Comparison of ENCODE assay signal across 25 cellular contexts in the genomic region with DNA sequence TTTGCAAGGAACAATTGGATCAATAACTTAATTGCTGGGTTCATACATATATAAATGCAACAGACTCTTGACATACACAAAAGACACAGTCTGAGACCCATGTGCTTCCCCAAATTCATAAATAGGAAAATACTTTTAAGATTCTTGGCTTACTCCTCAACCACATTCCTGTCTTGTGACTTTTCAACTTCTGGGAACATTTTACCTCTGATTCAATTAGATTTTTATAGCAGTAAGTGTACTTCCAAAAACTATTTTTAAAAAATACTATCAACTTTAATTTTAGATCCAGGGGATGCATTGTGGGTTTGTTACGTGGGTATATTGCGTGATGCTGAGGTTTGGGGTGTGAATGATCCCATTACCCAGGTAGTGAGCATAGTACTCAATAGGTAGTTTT.
"Had no signal": no experiment of that assay in that cellular context is flagged by ENCODE, and none has a peak within 500 bp of the region (broad histone marks: within the 10 kb centered on the region; RNA-seq: fewer than 3 reads in every experiment).

No MANE protein-coding gene starts in this region.

- H3K27me3 ChIP-seq: neutrophil, sigmoid colon, suprapubic skin, transverse colon had no signal

- H3K9me3 ChIP-seq: mucosa of descending colon, neutrophil, sigmoid colon, suprapubic skin, transverse colon had no signal

- DNase-seq: activated CD4-positive, alpha-beta memory T cell treated with anti-CD3 and anti-CD28 coated beads, Interleukin-2, amount 10 ng/mL, durations not matched to agents 7 days and 5 days; activated CD4-positive, alpha-beta T cell treated with anti-CD3 and anti-CD28 coated beads for 4 hours; activated gamma-delta T cell treated with Interleukin-2 at 50 U/mL for 16 hours; activated naive CD4-positive, alpha-beta T cell treated with anti-CD3 and anti-CD28 coated beads, Interleukin-2, amount 50 U/mL, for 16 hours; activated T-cell treated with anti-CD3 and anti-CD28 coated beads, Interleukin-2, amount 50 U/mL, for 4 hours; cortex of kidney; effector memory CD8-positive, alpha-beta T cell; erythroblast; glutamatergic neuron; mucosa of descending colon; sigmoid colon; stimulated activated CD4-positive, alpha-beta T cell treated with anti-CD3 and anti-CD28 coated beads, Interleukin-2, amount 100 ng/mL, for 24 hours; stimulated activated naive CD4-positive, alpha-beta T cell; SW 1271; T-helper 9 cell; transverse colon had no signal

- H3K27ac Mint-ChIP-seq: activated CD4-positive, alpha-beta memory T cell treated with anti-CD3 and anti-CD28 coated beads, Interleukin-2, amount 10 ng/mL, durations not matched to agents 7 days and 5 days; activated T-helper 17 cell treated with anti-CD3 and anti-CD28 coated beads, Interleukin-2, amount 50 U/mL, for 72 hours; brain; effector memory CD8-positive, alpha-beta T cell; nephron; T-helper 1 cell treated with Interleukin-12 subunit alpha and Interleukin-12 subunit beta and Interleukin-4 antibody, amounts not matched to agents 30 μg/mL and 1 μg/mL, for 36 hours had no signal

- H3K4me1 Mint-ChIP-seq: activated CD4-positive, alpha-beta memory T cell treated with anti-CD3 and anti-CD28 coated beads, Interleukin-2, amount 10 ng/mL, durations not matched to agents 7 days and 5 days; activated T-helper 17 cell treated with anti-CD3 and anti-CD28 coated beads, Interleukin-2, amount 50 U/mL, for 72 hours; brain had no signal

- H3K36me3 ChIP-seq: left ventricle myocardium inferior, neutrophil, sigmoid colon, suprapubic skin, transverse colon had no signal

- H3K27ac ChIP-seq: left ventricle myocardium inferior, neutrophil, transverse colon, VCaP had no signal

- H3K4me3 ChIP-seq: left ventricle myocardium inferior, mucosa of descending colon, sigmoid colon, smooth muscle cell, suprapubic skin, transverse colon had no signal

- H3K4me1 ChIP-seq: transverse colon had no signal

- ATAC-seq: activated T-cell treated with anti-CD3 and anti-CD28 coated beads, Interleukin-2, amount 50 U/mL, for 4 hours; activated T-helper 17 cell treated with anti-CD3 and anti-CD28 coated beads, Interleukin-2, amount 50 U/mL, for 72 hours; effector memory CD8-positive, alpha-beta T cell; mucosa of descending colon had no signal

- H3K4me2 ChIP-seq: smooth muscle cell had no signal

- H3K36me3 Mint-ChIP-seq: brain had no signal

- H3K9me3 Mint-ChIP-seq: activated CD4-positive, alpha-beta memory T cell treated with anti-CD3 and anti-CD28 coated beads, Interleukin-2, amount 10 ng/mL, durations not matched to agents 7 days and 5 days; effector memory CD8-positive, alpha-beta T cell had no signal

- H3K4me3 Mint-ChIP-seq: activated CD4-positive, alpha-beta memory T cell treated with anti-CD3 and anti-CD28 coated beads, Interleukin-2, amount 10 ng/mL, durations not matched to agents 7 days and 5 days; activated T-cell treated with anti-CD3 and anti-CD28 coated beads, Interleukin-2, amount 50 U/mL, for 4 hours; activated T-helper 17 cell treated with anti-CD3 and anti-CD28 coated beads, Interleukin-2, amount 50 U/mL, for 72 hours; brain; effector memory CD8-positive, alpha-beta T cell; nephron; T-helper 1 cell treated with Interleukin-12 subunit alpha and Interleukin-12 subunit beta and Interleukin-4 antibody, amounts not matched to agents 30 μg/mL and 1 μg/mL, for 36 hours had no signal
